Comparison of ENCODE assay signal across 1 cellular context in genomic region chr1:177525176-177525575, GRCh38.
TF ChIP-seq lines count a peak whose summit lies in the region.

No MANE protein-coding gene starts in this region.

TF ChIP-seq in HepG2, 621 proteins besides CTCF, POLR2A, EP300 and RAD21 (continued from another document):
- TF ChIP-seq HMGXB3 (CRISPR knock-in tag; IDR thresholded peaks at IDR 0.05; ENCODE audit: borderline replicate concordance) (no peak), ZNF143 (CRISPR knock-in tag; IDR thresholded peaks at IDR 0.05) (no peak), ZNF282 (IDR thresholded peaks at IDR 0.05; ENCODE audit: partially characterized antibody) (no peak), ZNF841 (CRISPR knock-in tag; IDR thresholded peaks at IDR 0.05; ENCODE audit: borderline replicate concordance) (no peak), REXO4 (CRISPR knock-in tag; IDR thresholded peaks at IDR 0.05; ENCODE audit: borderline replicate concordance) (no peak), RBAK (CRISPR knock-in tag; IDR thresholded peaks at IDR 0.05) (no peak), ZNF180 (CRISPR knock-in tag; IDR thresholded peaks at IDR 0.05; ENCODE audit: borderline replicate concordance, low read depth) (no peak), KDM6A (CRISPR knock-in tag; IDR thresholded peaks at IDR 0.05; ENCODE audit: low read depth) (no peak), SRSF9 (IDR thresholded peaks at IDR 0.05; ENCODE audit: borderline replicate concordance, insufficient read depth, low read depth, low read length, poor library complexity, severe bottlenecking) (no peak), ZNF747 (CRISPR knock-in tag; IDR thresholded peaks at IDR 0.05; ENCODE audit: borderline replicate concordance) (no peak)
- TF ChIP-seq, protein P1, sequence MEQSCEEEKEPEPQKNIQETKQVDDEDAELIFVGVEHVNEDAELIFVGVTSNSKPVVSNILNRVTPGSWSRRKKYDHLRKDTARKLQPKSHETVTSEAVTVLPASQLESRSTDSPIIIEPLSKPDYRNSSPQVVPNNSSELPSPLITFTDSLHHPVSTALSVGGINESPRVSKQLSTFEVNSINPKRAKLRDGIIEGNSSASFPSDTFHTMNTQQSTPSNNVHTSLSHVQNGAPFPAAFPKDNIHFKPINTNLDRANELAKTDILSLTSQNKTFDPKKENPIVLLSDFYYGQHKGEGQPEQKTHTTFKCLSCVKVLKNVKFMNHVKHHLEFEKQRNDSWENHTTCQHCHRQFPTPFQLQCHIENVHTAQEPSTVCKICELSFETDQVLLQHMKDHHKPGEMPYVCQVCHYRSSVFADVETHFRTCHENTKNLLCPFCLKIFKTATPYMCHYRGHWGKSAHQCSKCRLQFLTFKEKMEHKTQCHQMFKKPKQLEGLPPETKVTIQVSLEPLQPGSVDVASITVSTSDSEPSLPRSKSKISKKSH (CRISPR knock-in tag; IDR thresholded peaks at IDR 0.05; ENCODE audit: borderline replicate concordance), result no peak
- TF ChIP-seq, protein P2, sequence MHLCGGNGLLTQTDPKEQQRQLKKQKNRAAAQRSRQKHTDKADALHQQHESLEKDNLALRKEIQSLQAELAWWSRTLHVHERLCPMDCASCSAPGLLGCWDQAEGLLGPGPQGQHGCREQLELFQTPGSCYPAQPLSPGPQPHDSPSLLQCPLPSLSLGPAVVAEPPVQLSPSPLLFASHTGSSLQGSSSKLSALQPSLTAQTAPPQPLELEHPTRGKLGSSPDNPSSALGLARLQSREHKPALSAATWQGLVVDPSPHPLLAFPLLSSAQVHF (CRISPR knock-in tag; IDR thresholded peaks at IDR 0.05), result no peak
TF ChIP-seq in HepG2: peak in this region for 0.
